8 cellular contexts compared by ENCODE assay signal in the genomic region with DNA sequence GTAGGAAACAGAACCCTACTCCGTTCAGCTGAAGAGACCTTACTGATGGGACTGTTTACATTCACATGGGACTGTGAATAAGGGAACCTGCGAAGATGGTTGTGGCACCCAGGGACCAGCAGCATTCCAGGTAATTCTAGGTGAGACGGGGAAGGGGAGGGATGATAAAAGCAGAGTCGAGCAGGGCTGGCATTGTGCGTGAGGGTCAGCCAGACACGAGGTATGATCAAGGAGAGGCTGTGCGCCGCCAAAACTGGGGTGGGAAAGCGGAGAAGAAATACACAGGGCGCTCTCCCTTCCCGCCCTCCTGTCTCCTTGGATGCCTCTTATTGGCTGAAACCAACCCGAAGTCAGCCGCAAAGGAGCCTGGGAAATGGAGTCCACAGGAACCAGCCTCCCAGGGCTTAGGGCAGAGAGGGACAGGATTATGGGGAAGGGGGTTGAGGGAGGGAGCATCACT. TPM values are rescaled to one million over a fixed set of nuclear protein-coding genes. Genes with fewer than 3 reads are reported as not detected.
DNase-seq lines count a peak whose midpoint lies in the region; ATAC-seq and TF ChIP-seq lines count a peak whose summit lies in the region.

No MANE protein-coding gene starts in this region.

- no peaks in the 10 kb centered on the region for H3K36me3 Mint-ChIP-seq in activated T-helper 2 cell treated with anti-CD3 and anti-CD28 coated beads, Interferon-gamma antibody, Interleukin-2, Interleukin-4, amounts not matched to agents 10 μg/mL and 5 μg/mL and 100 μg/mL, durations not matched to agents 14 hours and 24 hours and 36 hours (ENCODE audit: low read depth)
- no peaks in the 10 kb centered on the region for H3K36me3 Mint-ChIP-seq in neural progenitor cell

- H3K4me2 ChIP-seq in neural progenitor cell: peak overlapping the region; percentile 83

- TF ChIP-seq CTCF in foreskin keratinocyte (conservative IDR thresholded peaks at IDR 0.05) (no peak), neural progenitor cell (IDR thresholded peaks at IDR 0.05) (no peak)

- no peaks in the 10 kb centered on the region for H4K20me1 ChIP-seq in neural progenitor cell (ENCODE audit: low read depth)

- no peaks in the 10 kb centered on the region for H3K9me3 Mint-ChIP-seq in activated T-helper 2 cell treated with anti-CD3 and anti-CD28 coated beads, Interferon-gamma antibody, Interleukin-2, Interleukin-4, amounts not matched to agents 10 μg/mL and 5 μg/mL and 100 μg/mL, durations not matched to agents 14 hours and 24 hours and 36 hours
- H3K9me3 Mint-ChIP-seq in neural progenitor cell: no peaks in the 10 kb centered on the region

- H3K4me3 ChIP-seq in neural progenitor cell: peak overlapping the region; percentile 51
- peak overlapping the region; percentile 64 to 86 (median 70) for H3K4me3 ChIP-seq in subcutaneous abdominal adipose tissue (ENCODE audit: low read depth in 1 of 5, low read length in 5 of 5)

- intact Hi-C loops in activated T-helper 2 cell treated with anti-CD3 and anti-CD28 coated beads, Interferon-gamma antibody, Interleukin-2, Interleukin-4, amounts not matched to agents 10 μg/mL and 5 μg/mL and 100 μg/mL, durations not matched to agents 14 hours and 24 hours and 36 hours (cut with micrococcal nuclease): loop anchor here (1.0 kb wide), 1 partner anchor 13 kb away; a partner anchor contains a TSS

- H3K9me3 ChIP-seq in neural progenitor cell (ENCODE audit: low read depth) (no peaks in the 10 kb centered on the region), subcutaneous abdominal adipose tissue (ENCODE audit: control insufficient read depth in 5 of 5, low read length in 5 of 5) (no peaks in the 10 kb centered on the region)

- peaks cover 4% of the 10 kb centered on the region for H3K4me1 ChIP-seq in foreskin keratinocyte
- H3K4me1 ChIP-seq in neural progenitor cell: peaks cover 7% of the 10 kb centered on the region
- peaks cover 3 to 10% (median 8%) of the 10 kb centered on the region in 5 donors for H3K4me1 ChIP-seq in subcutaneous abdominal adipose tissue (ENCODE audit: control insufficient read depth in 5 of 5, insufficient read depth in 5 of 5, low read length in 5 of 5)

- peak overlapping the region; percentile 99 for H2AFZ ChIP-seq in neural progenitor cell (replicated peaks)

- H3K4me3 Mint-ChIP-seq in activated T-helper 2 cell treated with anti-CD3 and anti-CD28 coated beads, Interferon-gamma antibody, Interleukin-2, Interleukin-4, amounts not matched to agents 10 μg/mL and 5 μg/mL and 100 μg/mL, durations not matched to agents 14 hours and 24 hours and 36 hours (ENCODE audit: low read depth): peak overlapping the region; percentile 80
- H3K4me3 Mint-ChIP-seq in neural progenitor cell: peak overlapping the region; percentile 87

- no peak overlapping the region for H3K27ac Mint-ChIP-seq in activated T-helper 2 cell treated with anti-CD3 and anti-CD28 coated beads, Interferon-gamma antibody, Interleukin-2, Interleukin-4, amounts not matched to agents 10 μg/mL and 5 μg/mL and 100 μg/mL, durations not matched to agents 14 hours and 24 hours and 36 hours
- peak overlapping the region; percentile 22 for H3K27ac Mint-ChIP-seq in neural progenitor cell

- peak; percentile 47 for DNase-seq in DMS153 (lab: John Stamatoyannopoulos, UW)
- DNase-seq in HuH-7 (ENCODE audit: low spot score): peak; percentile 56
- DNase-seq in RKO (ENCODE audit: low spot score): peak; percentile 71
- peak; percentile 49 for DNase-seq in activated T-helper 2 cell treated with anti-CD3 and anti-CD28 coated beads, Interferon-gamma antibody, Interleukin-2, Interleukin-4, amounts not matched to agents 10 μg/mL and 5 μg/mL and 100 μg/mL, durations not matched to agents 14 hours and 24 hours and 36 hours (ENCODE audit: low spot score)
- DNase-seq in foreskin keratinocyte: peak; percentile 35 to 53
- peak; percentile 93 for DNase-seq in neural progenitor cell (ENCODE audit: low spot score)

- peaks cover 40% of the 10 kb centered on the region for H3K27me3 Mint-ChIP-seq in activated T-helper 2 cell treated with anti-CD3 and anti-CD28 coated beads, Interferon-gamma antibody, Interleukin-2, Interleukin-4, amounts not matched to agents 10 μg/mL and 5 μg/mL and 100 μg/mL, durations not matched to agents 14 hours and 24 hours and 36 hours (ENCODE audit: low read depth)
- H3K27me3 Mint-ChIP-seq in neural progenitor cell (ENCODE audit: insufficient read depth, low read depth): peaks cover 11% of the 10 kb centered on the region

- H3K36me3 ChIP-seq in neural progenitor cell: no peaks in the 10 kb centered on the region
- no peaks in the 10 kb centered on the region for H3K36me3 ChIP-seq in subcutaneous abdominal adipose tissue (ENCODE audit: control insufficient read depth in 5 of 5, insufficient read depth in 5 of 5, low read length in 5 of 5)

- H3K27me3 ChIP-seq in foreskin keratinocyte (peaks cover 3% of the 10 kb centered on the region), neural progenitor cell (no peaks in the 10 kb centered on the region), subcutaneous abdominal adipose tissue (ENCODE audit: control insufficient read depth in 5 of 5, insufficient read depth in 4 of 5, low read length in 5 of 5) (peaks cover 0 to 4% (median 3%) of the 10 kb centered on the region in 5 donors)

- peaks cover 12% of the 10 kb centered on the region for H3K4me1 Mint-ChIP-seq in activated T-helper 2 cell treated with anti-CD3 and anti-CD28 coated beads, Interferon-gamma antibody, Interleukin-2, Interleukin-4, amounts not matched to agents 10 μg/mL and 5 μg/mL and 100 μg/mL, durations not matched to agents 14 hours and 24 hours and 36 hours (ENCODE audit: low read depth)
- peaks cover 5% of the 10 kb centered on the region for H3K4me1 Mint-ChIP-seq in neural progenitor cell

- H3K79me2 ChIP-seq in neural progenitor cell (ENCODE audit: low read depth): no peaks in the 10 kb centered on the region

- ATAC-seq in GM21423 (IDR thresholded peaks at IDR 0.05; ENCODE audit: unreplicated experiment) (peak; percentile 99), foreskin keratinocyte (peak; percentile 91)

- H3K27ac ChIP-seq in foreskin keratinocyte (no peak overlapping the region), neural progenitor cell (no peak overlapping the region), subcutaneous abdominal adipose tissue (ENCODE audit: low read depth, low read length) (no peak overlapping the region)

- H3K9ac ChIP-seq in neural progenitor cell: no peak overlapping the region
- peak overlapping the region in 4 of 5 donors; percentile 8 to 76 (median 68) for H3K9ac ChIP-seq in subcutaneous abdominal adipose tissue (ENCODE audit: low read length in 5 of 5)

- peaks cover 7% of the 10 kb centered on the region for H3F3A ChIP-seq in neural progenitor cell (ENCODE audit: low read depth)

RNA-seq across cellular contexts. Expression of a gene that starts 38.4 kb away (rescaled TPM):
- total RNA-seq in activated T-helper 2 cell treated with anti-CD3 and anti-CD28 coated beads, Interferon-gamma antibody, Interleukin-2, Interleukin-4, amounts not matched to agents 10 μg/mL and 5 μg/mL and 100 μg/mL, durations not matched to agents 14 hours and 24 hours and 36 hours: 90.5 and 93.9 TPM in 2 replicates
- total RNA-seq in foreskin keratinocyte (56.4 and 59.0 TPM in 2 replicates), neural progenitor cell (ENCODE audit: low replicate concordance) (69.7 and 81.6 TPM in 2 replicates)
- 30.6 and 34.3 TPM in 2 replicates for polyA plus RNA-seq in foreskin keratinocyte

RNA-seq across cellular contexts. Expression of a gene that starts 58.6 kb away (rescaled TPM):
- total RNA-seq in activated T-helper 2 cell treated with anti-CD3 and anti-CD28 coated beads, Interferon-gamma antibody, Interleukin-2, Interleukin-4, amounts not matched to agents 10 μg/mL and 5 μg/mL and 100 μg/mL, durations not matched to agents 14 hours and 24 hours and 36 hours: not detected in 2 replicates
- total RNA-seq in foreskin keratinocyte (not detected in 2 replicates), neural progenitor cell (ENCODE audit: low replicate concordance) (not detected in 2 replicates)
- polyA plus RNA-seq in foreskin keratinocyte: not detected in 2 replicates
